In the genomic region with DNA sequence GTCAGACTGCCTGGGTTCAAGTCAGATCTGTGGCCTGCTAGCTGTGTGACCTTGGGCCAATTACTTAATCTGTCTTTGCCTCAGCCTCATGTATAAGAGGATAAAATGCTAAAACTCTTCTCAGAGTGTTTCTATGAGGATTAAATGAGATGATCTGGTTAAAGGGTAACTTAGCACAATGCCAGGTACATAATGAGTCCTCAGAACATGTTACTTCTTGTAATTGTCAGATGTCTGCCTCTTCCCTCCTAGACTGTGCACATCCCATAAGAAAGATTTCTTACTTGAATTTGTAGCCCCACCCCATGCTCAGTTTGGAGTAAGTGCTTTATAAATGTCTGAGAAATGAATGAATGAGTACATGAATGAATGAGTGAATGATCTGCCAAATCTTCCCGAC, we compare ENCODE assay signal across 18 cellular contexts. TPM values are rescaled to one million over a fixed set of nuclear protein-coding genes. Genes with fewer than 3 reads are reported as not detected.
DNase-seq lines count a peak whose midpoint lies in the region; ATAC-seq, FAIRE-seq and TF ChIP-seq lines count a peak whose summit lies in the region.
"Had no signal": no experiment of that assay in that cellular context is flagged by ENCODE, and none has a peak within 500 bp of the region (broad histone marks: within the 10 kb centered on the region; RNA-seq: fewer than 3 reads in every experiment).

No MANE protein-coding gene starts in this region.

- ATAC-seq in RWPE2 (ENCODE audit: low read depth) (no peak), HG02973 (IDR thresholded peaks at IDR 0.05; ENCODE audit: unreplicated experiment) (no peak)
- ATAC-seq: A549, GM12878 had no signal

- peaks cover 13% of the 10 kb centered on the region for H3K79me2 ChIP-seq in mammary epithelial cell (ENCODE audit: insufficient read depth, low read length)
- H3K79me2 ChIP-seq in keratinocyte (ENCODE audit: control insufficient read depth, insufficient read depth, low read length) = no peaks in the 10 kb centered on the region

- H3K9me1 ChIP-seq in keratinocyte (ENCODE audit: control insufficient read depth, extremely low read depth, insufficient read depth, low read length) = peaks cover 9% of the 10 kb centered on the region

- no peaks in the 10 kb centered on the region for H3K36me3 ChIP-seq in mammary epithelial cell (ENCODE audit: insufficient read depth, low read length)
- H3K36me3 ChIP-seq in breast epithelium = no peaks in the 10 kb centered on the region
- no peaks in the 10 kb centered on the region for H3K36me3 ChIP-seq in RWPE2 (ENCODE audit: low read depth)
- no peaks in the 10 kb centered on the region for H3K36me3 ChIP-seq in keratinocyte (ENCODE audit: control insufficient read depth in 2 of 2, extremely low read depth in 1 of 2, insufficient read depth in 2 of 2, low read length in 2 of 2)
- no peaks in the 10 kb centered on the region for H3K36me3 ChIP-seq in brain microvascular endothelial cell (replicated peaks)

- no peaks in the 10 kb centered on the region for H3K27me3 ChIP-seq in mammary epithelial cell (ENCODE audit: insufficient read depth, low read length)
- H3K27me3 ChIP-seq in breast epithelium = no peaks in the 10 kb centered on the region
- H3K27me3 ChIP-seq in RWPE2 (ENCODE audit: insufficient read depth, poor library complexity, severe bottlenecking) = no peaks in the 10 kb centered on the region
- no peaks in the 10 kb centered on the region for H3K27me3 ChIP-seq in keratinocyte (ENCODE audit: control insufficient read depth, extremely low read depth, insufficient read depth, low read length)
- H3K27me3 ChIP-seq in brain microvascular endothelial cell (replicated peaks) = no peaks in the 10 kb centered on the region

- peak overlapping the region; percentile 83 for H3K4me2 ChIP-seq in mammary epithelial cell (ENCODE audit: insufficient read depth, low read depth, low read length)
- H3K4me2 ChIP-seq in keratinocyte (ENCODE audit: control insufficient read depth, extremely low read depth, insufficient read depth, low read depth, low read length) = peak overlapping the region; percentile 70
- H3K4me2 ChIP-seq: A549 had no signal

- FAIRE-seq in keratinocyte (lab: Jason Lieb, UNC) = peak; percentile 66
- FAIRE-seq: A549, GM12878 had no signal

- H2AFZ ChIP-seq in mammary epithelial cell (ENCODE audit: low read depth, low read length) = no peak overlapping the region
- no peak overlapping the region for H2AFZ ChIP-seq in keratinocyte (ENCODE audit: control insufficient read depth, low read length)

- H3K4me3 ChIP-seq in mammary epithelial cell (replicated peaks in 1 of 3; ENCODE audit: insufficient read depth in 1 of 3, low read depth in 2 of 3, low read length in 3 of 3) = no peak overlapping the region
- no peak overlapping the region for H3K4me3 ChIP-seq in breast epithelium
- H3K4me3 ChIP-seq in RWPE2 (ENCODE audit: severe bottlenecking) = no peak overlapping the region
- no peak overlapping the region for H3K4me3 ChIP-seq in keratinocyte (ENCODE audit: control insufficient read depth in 2 of 3, extremely low read depth in 1 of 3, insufficient read depth in 2 of 3, low read depth in 1 of 3, low read length in 3 of 3)
- H3K4me3 ChIP-seq in brain microvascular endothelial cell (ENCODE audit: low read depth, low read length) = no peak overlapping the region
- H3K4me3 ChIP-seq: A549, GM12878 had no signal

- no peaks in the 10 kb centered on the region for H3K9me3 ChIP-seq in mammary epithelial cell (replicated peaks; ENCODE audit: insufficient read depth, low read length)
- no peaks in the 10 kb centered on the region for H3K9me3 ChIP-seq in breast epithelium
- no peaks in the 10 kb centered on the region for H3K9me3 ChIP-seq in RWPE2 (ENCODE audit: severe bottlenecking)
- H3K9me3 ChIP-seq in keratinocyte (ENCODE audit: control insufficient read depth, low read depth, low read length) = no peaks in the 10 kb centered on the region
- H3K9me3 ChIP-seq: A549, Caco-2 had no signal

- H3K27ac ChIP-seq in mammary epithelial cell (ENCODE audit: insufficient read depth, low read depth, low read length) = peak overlapping the region; percentile 100
- H3K27ac ChIP-seq in breast epithelium = no peak overlapping the region
- peak overlapping the region; percentile 98 for H3K27ac ChIP-seq in RWPE2 (ENCODE audit: poor library complexity, severe bottlenecking)
- H3K27ac ChIP-seq in keratinocyte (ENCODE audit: control insufficient read depth, insufficient read depth, low read length) = no peak overlapping the region
- H3K27ac ChIP-seq in brain microvascular endothelial cell = no peak overlapping the region
- H3K27ac ChIP-seq: 22Rv1, C4-2B had no signal

- intact Hi-C loops in mammary epithelial cell (cut with micrococcal nuclease) = no loop called here
- intact Hi-C loops in breast epithelium (cut with DNase I; ENCODE audit: low total_unique reads) = no loop called here

- H4K20me1 ChIP-seq in mammary epithelial cell (ENCODE audit: insufficient read depth, low read length) (no peaks in the 10 kb centered on the region), keratinocyte (ENCODE audit: control insufficient read depth, extremely low read depth, insufficient read depth, low read length) (no peaks in the 10 kb centered on the region)

- peak; percentile 56 for DNase-seq in mammary epithelial cell
- no peak for DNase-seq in breast epithelium (ENCODE audit: low spot score in 2 of 2)
- peak; percentile 94 for DNase-seq in NCI-H82 treated with DMSO at 0.1 percent for 48 hours (lab: John Stamatoyannopoulos, UW; ENCODE audit: unreplicated experiment)
- no peak for DNase-seq in RWPE2 (ENCODE audit: low spot score)
- DNase-seq in keratinocyte (ENCODE audit: low read depth, low spot score) = no peak
- no peak for DNase-seq in NCI-H146 (lab: John Stamatoyannopoulos, UW)
- DNase-seq in brain microvascular endothelial cell = no peak
- DNase-seq: AML-193; Caco-2; CD4-positive, alpha-beta T cell; DMS79 treated with DMSO at 0.1 percent for 48 hours; GOT3; H7 had no signal

- H3K4me1 ChIP-seq in mammary epithelial cell (ENCODE audit: insufficient read depth, low read length) = peaks cover 70% of the 10 kb centered on the region
- H3K4me1 ChIP-seq in breast epithelium = peaks cover 0 to 8% of the 10 kb centered on the region in 2 donors
- H3K4me1 ChIP-seq in RWPE2 (ENCODE audit: insufficient read depth, poor library complexity, severe bottlenecking) = peaks cover 49% of the 10 kb centered on the region
- peaks cover 56% of the 10 kb centered on the region for H3K4me1 ChIP-seq in keratinocyte (ENCODE audit: control insufficient read depth, extremely low read depth, insufficient read depth, low read length)
- H3K4me1 ChIP-seq: Caco-2 had no signal

- TF ChIP-seq CTCF in mammary epithelial cell (conservative IDR thresholded peaks at IDR 0.05 in 1 of 2, IDR thresholded peaks at IDR 0.05 in 1 of 2; ENCODE audit: extremely low read depth in 1 of 2, insufficient read depth in 1 of 2, low read depth in 1 of 2, low read length in 2 of 2) (no peak), breast epithelium (IDR thresholded peaks at IDR 0.05) (no peak), RWPE2 (IDR thresholded peaks at IDR 0.05; ENCODE audit: poor library complexity, severe bottlenecking) (no peak), keratinocyte (optimal IDR thresholded peaks at IDR 0.05 in 1 of 3, IDR thresholded peaks at IDR 0.05 in 1 of 3, conservative IDR thresholded peaks at IDR 0.05 in 1 of 3; ENCODE audit: extremely low read depth in 1 of 3, insufficient read depth in 2 of 3, low read length in 3 of 3) (no peak), brain microvascular endothelial cell (IDR thresholded peaks at IDR 0.05; ENCODE audit: low read depth, low read length, missing control alignments) (no peak)

- H3K9ac ChIP-seq in mammary epithelial cell (ENCODE audit: insufficient read depth, low read length) (peak overlapping the region; percentile 37), keratinocyte (ENCODE audit: control insufficient read depth, extremely low read depth, insufficient read depth, low read length) (peak overlapping the region; percentile 19)

- no TSS peak for BruUV-seq in mammary epithelial cell (replicated peaks; lab: Mats Ljungman, UMichigan)

- dilution Hi-C loops in mammary epithelial cell (cut with HindIII; ENCODE audit: low sequenced_read_pairs) = no loop called here
- dilution Hi-C loops in keratinocyte (cut with MboI; ENCODE audit: extremely low pct_ligation_motif_present, low sequenced_read_pairs) = no loop called here

- in situ Hi-C loops in mammary epithelial cell (cut with MboI; ENCODE audit: low sequenced_read_pairs in 2 of 2) (no loop called here), brain microvascular endothelial cell (cut with HindIII; ENCODE audit: low pct_ligation_motif_present, low sequenced_read_pairs) (no loop called here)

- CTCF ChIA-PET in mammary epithelial cell (lab: Charles Lee; ENCODE audit: low non-redundant PET) = no interaction called here

- no peak for TF ChIP-seq POLR2A in breast epithelium (IDR thresholded peaks at IDR 0.05)

- 29% methylated on average over 1 of the region's 1 CpG for WGBS in mammary epithelial cell (ENCODE audit: low coverage, missing lambda C conversion rate)

RNA-seq across cellular contexts. Expression of a gene that starts 34.6 kb away (rescaled TPM):
- total RNA-seq in mammary epithelial cell = 1 to 10 TPM; 4.5 to 7.9 TPM
- polyA plus RNA-seq in mammary epithelial cell = 6.6 TPM
- polyA minus RNA-seq in mammary epithelial cell = 9.8 TPM
- total RNA-seq in breast epithelium = 10 to 100 TPM in 1 of 3 donors, 1 to 10 TPM in 2; 3.5 to 13.5 (median 9.2) TPM
- 0.64 to 3.5 TPM (median 1.1 TPM) in 3 replicates for polyA plus RNA-seq in keratinocyte
- polyA plus RNA-seq in keratinocyte (2011; ENCODE audit: low read depth) = 0.37 TPM
- polyA plus RNA-seq in keratinocyte (2011; cell fraction: cytosol; rRNA removed) = 1.8 TPM in 2 replicates
- polyA plus RNA-seq in keratinocyte (2011; cell fraction: nucleus; rRNA removed) = 2.3 and 3.0 TPM in 2 replicates
- 0.68 and 2.4 TPM in 2 replicates for polyA plus RNA-seq in keratinocyte (2012; ENCODE audit: low replicate concordance)
- polyA minus RNA-seq in keratinocyte = 1.8 to 4.6 TPM (median 3.2 TPM) in 3 replicates
- polyA minus RNA-seq in keratinocyte (2011; cell fraction: cytosol; rRNA and poly(A)+ RNA removed) = 0.77 TPM
- 1.1 and 2.4 TPM in 2 replicates for polyA minus RNA-seq in keratinocyte (2011; cell fraction: nucleus; rRNA and poly(A)+ RNA removed)

Comparison
In these comparisons a context has a peak if more than half of its experiments do, and no peak if none do; other contexts are left out.
1. DNase-seq: peak in mammary epithelial cell (single experiment) and NCI-H82 treated with DMSO at 0.1 percent for 48 hours (single experiment); none in breast epithelium (0 of 2), RWPE2 (single experiment), keratinocyte (single experiment), NCI-H146 (single experiment) and brain microvascular endothelial cell (single experiment).
2. H3K27ac ChIP-seq: peak in mammary epithelial cell (single experiment) and RWPE2 (single experiment); none in breast epithelium (0 of 2), keratinocyte (single experiment) and brain microvascular endothelial cell (single experiment).